15 cellular contexts compared by ENCODE assay signal in the genomic region with DNA sequence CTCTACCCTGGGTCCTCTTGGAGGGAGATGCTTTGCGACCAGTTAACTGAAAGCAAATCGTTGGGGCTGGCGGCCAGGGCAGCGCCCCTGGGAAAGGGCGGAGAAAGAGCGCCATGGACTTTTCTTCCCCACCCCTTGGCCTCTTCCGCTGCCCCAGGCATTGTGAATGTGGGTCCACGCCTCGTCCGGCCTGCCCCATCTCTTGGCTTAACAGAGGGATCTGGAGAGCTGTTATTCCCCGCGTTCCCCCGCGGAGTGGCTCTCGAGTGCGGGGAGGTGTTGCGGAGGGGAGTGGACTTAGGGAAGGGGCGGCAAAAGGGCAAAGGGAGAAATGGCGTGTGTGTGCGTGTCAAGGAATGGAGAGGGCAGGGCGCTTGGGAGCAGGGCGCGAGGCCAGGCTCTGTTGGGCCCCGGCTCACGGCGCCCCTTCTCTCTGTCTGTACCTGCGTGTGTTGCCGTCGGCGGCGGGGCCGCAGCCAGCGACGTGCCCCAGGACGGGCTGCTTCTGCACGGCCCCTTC. TPM values are rescaled to one million over a fixed set of nuclear protein-coding genes. Genes with fewer than 3 reads are reported as not detected.
DNase-seq lines count a peak whose midpoint lies in the region; ATAC-seq, FAIRE-seq and TF ChIP-seq lines count a peak whose summit lies in the region.
"Had no signal": no experiment of that assay in that cellular context is flagged by ENCODE, and none has a peak within 500 bp of the region (broad histone marks: within the 10 kb centered on the region; RNA-seq: fewer than 3 reads in every experiment).

No MANE protein-coding gene starts in this region.

- peak overlapping the region; percentile 41 for H3K4me2 ChIP-seq in keratinocyte (ENCODE audit: control insufficient read depth, extremely low read depth, insufficient read depth, low read depth, low read length)

- no peak overlapping the region for H3K9ac ChIP-seq in keratinocyte (ENCODE audit: control insufficient read depth, extremely low read depth, insufficient read depth, low read length)

- H3K4me1 Mint-ChIP-seq in T-helper 2 cell treated with Interferon-gamma antibody and Interleukin-4, amounts not matched to agents 5 μg/mL and 100 μg/mL, for 36 hours (ENCODE audit: low read depth): peaks cover 8% of the 10 kb centered on the region
- H3K4me1 Mint-ChIP-seq in WTC11: peaks cover 35% of the 10 kb centered on the region
- peaks cover 6% of the 10 kb centered on the region for H3K4me1 Mint-ChIP-seq in stimulated activated memory B cell treated with anti-CD40 and anti-IgM and Interleukin-4, amounts not matched to agents 10 μg/mL and 1 μg/mL and 100 μg/mL, for 72 hours

- in situ Hi-C loops in GM13976 (cut with MboI; ENCODE audit: low sequenced_read_pairs, unreplicated experiment): no loop called here

- H3K4me3 Mint-ChIP-seq in T-helper 2 cell treated with Interferon-gamma antibody and Interleukin-4, amounts not matched to agents 5 μg/mL and 100 μg/mL, for 36 hours: no peak overlapping the region
- H3K4me3 Mint-ChIP-seq in WTC11: peak overlapping the region; percentile 72
- H3K4me3 Mint-ChIP-seq in stimulated activated memory B cell treated with anti-CD40 and anti-IgM and Interleukin-4, amounts not matched to agents 10 μg/mL and 1 μg/mL and 100 μg/mL, for 72 hours: no peak overlapping the region

- FAIRE-seq in keratinocyte (lab: Jason Lieb, UNC): no peak

- no peak overlapping the region for H3K27ac ChIP-seq in keratinocyte (ENCODE audit: control insufficient read depth, insufficient read depth, low read length)
- H3K27ac ChIP-seq: cardiac muscle cell, esophagus muscularis mucosa had no signal

- peaks cover 63% of the 10 kb centered on the region for H3K27me3 Mint-ChIP-seq in T-helper 2 cell treated with Interferon-gamma antibody and Interleukin-4, amounts not matched to agents 5 μg/mL and 100 μg/mL, for 36 hours (ENCODE audit: low read depth)
- H3K27me3 Mint-ChIP-seq in WTC11 (ENCODE audit: low read depth): no peaks in the 10 kb centered on the region
- H3K27me3 Mint-ChIP-seq in stimulated activated memory B cell treated with anti-CD40 and anti-IgM and Interleukin-4, amounts not matched to agents 10 μg/mL and 1 μg/mL and 100 μg/mL, for 72 hours: peaks cover 67% of the 10 kb centered on the region

- no peaks in the 10 kb centered on the region for H3K79me2 ChIP-seq in keratinocyte (ENCODE audit: control insufficient read depth, insufficient read depth, low read length)

- no peak overlapping the region for H2AFZ ChIP-seq in keratinocyte (ENCODE audit: control insufficient read depth, low read length)

- CTCF ChIA-PET in WTC11 (lab: Charles Lee): interaction anchor here (0.6 to 8.3 kb wide), 12 partner anchors 9 to 288 kb away, joined by 3 to 113 read pairs (median 8); partner anchors contain the start of gene SPR

- H3K9me1 ChIP-seq in keratinocyte (ENCODE audit: control insufficient read depth, extremely low read depth, insufficient read depth, low read length): no peaks in the 10 kb centered on the region

- POLR2A ChIA-PET in WTC11 (lab: Charles Lee): interaction anchor here (1.0 to 1.8 kb wide), 3 partner anchors 30 to 50 kb away, joined by 3 to 5 read pairs (median 3); no protein-coding TSS in a partner anchor

- dilution Hi-C loops in keratinocyte (cut with MboI; ENCODE audit: extremely low pct_ligation_motif_present, low sequenced_read_pairs): no loop called here

- H3K27me3 ChIP-seq in keratinocyte (ENCODE audit: control insufficient read depth, extremely low read depth, insufficient read depth, low read length): peaks cover 100% of the 10 kb centered on the region

- H3K36me3 Mint-ChIP-seq in T-helper 2 cell treated with Interferon-gamma antibody and Interleukin-4, amounts not matched to agents 5 μg/mL and 100 μg/mL, for 36 hours (ENCODE audit: low read depth): no peaks in the 10 kb centered on the region
- peaks cover 6% of the 10 kb centered on the region for H3K36me3 Mint-ChIP-seq in WTC11
- no peaks in the 10 kb centered on the region for H3K36me3 Mint-ChIP-seq in stimulated activated memory B cell treated with anti-CD40 and anti-IgM and Interleukin-4, amounts not matched to agents 10 μg/mL and 1 μg/mL and 100 μg/mL, for 72 hours

- peaks cover 10% of the 10 kb centered on the region for H3K4me1 ChIP-seq in keratinocyte (ENCODE audit: control insufficient read depth, extremely low read depth, insufficient read depth, low read length)

- peak overlapping the region; percentile 46 for H3K27ac Mint-ChIP-seq in T-helper 2 cell treated with Interferon-gamma antibody and Interleukin-4, amounts not matched to agents 5 μg/mL and 100 μg/mL, for 36 hours
- no peak overlapping the region for H3K27ac Mint-ChIP-seq in WTC11
- no peak overlapping the region for H3K27ac Mint-ChIP-seq in stimulated activated memory B cell treated with anti-CD40 and anti-IgM and Interleukin-4, amounts not matched to agents 10 μg/mL and 1 μg/mL and 100 μg/mL, for 72 hours

- TF ChIP-seq CTCF in WTC11 (IDR thresholded peaks at IDR 0.05) (no peak), keratinocyte (optimal IDR thresholded peaks at IDR 0.05 in 1 of 3, IDR thresholded peaks at IDR 0.05 in 1 of 3, conservative IDR thresholded peaks at IDR 0.05 in 1 of 3; ENCODE audit: extremely low read depth in 1 of 3, insufficient read depth in 2 of 3, low read length in 3 of 3) (no peak), GM13976 (IDR thresholded peaks at IDR 0.05; ENCODE audit: borderline replicate concordance, control extremely low read depth, extremely low read depth, insufficient read depth, missing control alignments) (no peak)

- H4K20me1 ChIP-seq in keratinocyte (ENCODE audit: control insufficient read depth, extremely low read depth, insufficient read depth, low read length): peaks cover 10% of the 10 kb centered on the region

- H3K9me3 Mint-ChIP-seq in T-helper 2 cell treated with Interferon-gamma antibody and Interleukin-4, amounts not matched to agents 5 μg/mL and 100 μg/mL, for 36 hours: no peaks in the 10 kb centered on the region
- H3K9me3 Mint-ChIP-seq in WTC11: no peaks in the 10 kb centered on the region
- no peaks in the 10 kb centered on the region for H3K9me3 Mint-ChIP-seq in stimulated activated memory B cell treated with anti-CD40 and anti-IgM and Interleukin-4, amounts not matched to agents 10 μg/mL and 1 μg/mL and 100 μg/mL, for 72 hours

- no peak for DNase-seq in T-helper 2 cell treated with Interferon-gamma antibody and Interleukin-4, amounts not matched to agents 5 μg/mL and 100 μg/mL, for 36 hours (ENCODE audit: low spot score)
- DNase-seq in T-helper 2 cell (no peak), WTC11 (ENCODE audit: low spot score) (peak; percentile 48), keratinocyte (ENCODE audit: low read depth, low spot score) (no peak), GM13976 (ENCODE audit: low spot score) (no peak)
- no peak for DNase-seq in activated effector memory CD4-positive, alpha-beta T cell treated with Interleukin-2 at 50 U/mL for 16 hours
- no peak for DNase-seq in stimulated activated CD4-positive, alpha-beta T cell treated with anti-CD3 and anti-CD28 coated beads, Interleukin-2, amount 100 ng/mL, for 48 hours
- DNase-seq: ACHN, MM.1S, NCI-H345 had no signal

- H3K4me3 ChIP-seq in keratinocyte (ENCODE audit: control insufficient read depth in 2 of 3, extremely low read depth in 1 of 3, insufficient read depth in 2 of 3, low read depth in 1 of 3, low read length in 3 of 3): no peak overlapping the region
- H3K4me3 ChIP-seq: cardiac muscle cell had no signal

- ATAC-seq in WTC11: peak; percentile 15
- ATAC-seq in stimulated activated memory B cell treated with anti-CD40 and anti-IgM and Interleukin-4, amounts not matched to agents 10 μg/mL and 1 μg/mL and 100 μg/mL, for 72 hours: peak; percentile 46

- H3K36me3 ChIP-seq in keratinocyte (ENCODE audit: control insufficient read depth in 2 of 2, extremely low read depth in 1 of 2, insufficient read depth in 2 of 2, low read length in 2 of 2): no peaks in the 10 kb centered on the region
- H3K36me3 ChIP-seq: cardiac muscle cell, esophagus muscularis mucosa had no signal

- no peaks in the 10 kb centered on the region for H3K9me3 ChIP-seq in keratinocyte (ENCODE audit: control insufficient read depth, low read depth, low read length)
- H3K9me3 ChIP-seq: esophagus muscularis mucosa had no signal

TF ChIP-seq in WTC11, 78 proteins besides CTCF, POLR2A, EP300 and RAD21 (continues in another document):
- TF ChIP-seq FOXP1 (CRISPR knock-in tag; IDR thresholded peaks at IDR 0.05; ENCODE audit: borderline replicate concordance) (peak; percentile 92; the same call in 1 of the 2 replicates), GTF2I (CRISPR knock-in tag; conservative IDR thresholded peaks at IDR 0.05) (no peak)

RNA-seq across cellular contexts. Expression of gene EMX1, which starts 6.6 kb away (rescaled TPM):
- total RNA-seq in WTC11 (2021): 3.6 to 4.4 TPM (median 3.8 TPM) in 3 replicates
- polyA plus RNA-seq in keratinocyte: not detected in 3 replicates
- polyA plus RNA-seq in keratinocyte (2011; ENCODE audit: low read depth): not detected
- not detected in 2 replicates for polyA plus RNA-seq in keratinocyte (2011; cell fraction: cytosol; rRNA removed)
- not detected in 2 replicates for polyA plus RNA-seq in keratinocyte (2011; cell fraction: nucleus; rRNA removed)
- polyA plus RNA-seq in keratinocyte (2012; ENCODE audit: low replicate concordance): 0.06 TPM in 1 of 2 replicates, not detected in the other
- polyA minus RNA-seq in keratinocyte: not detected in 3 replicates
- polyA minus RNA-seq in keratinocyte (2011; cell fraction: cytosol; rRNA and poly(A)+ RNA removed): not detected
- polyA minus RNA-seq in keratinocyte (2011; cell fraction: nucleus; rRNA and poly(A)+ RNA removed): not detected in 2 replicates
- total RNA-seq: esophagus muscularis mucosa, posterior vena cava, subcutaneous adipose tissue had no signal
- polyA plus RNA-seq: cardiac muscle cell had no signal

RNA-seq across cellular contexts. Expression of gene SPR, which starts 36.7 kb away (rescaled TPM):
- 9.4 to 13.2 TPM (median 13.0 TPM) in 3 replicates for total RNA-seq in WTC11 (2021)
- polyA plus RNA-seq in keratinocyte: 25.1 to 33.9 TPM (median 26.0 TPM) in 3 replicates
- 9.1 TPM for polyA plus RNA-seq in keratinocyte (2011; ENCODE audit: low read depth)
- 27.6 and 36.6 TPM in 2 replicates for polyA plus RNA-seq in keratinocyte (2011; cell fraction: cytosol; rRNA removed)
- 16.2 and 16.4 TPM in 2 replicates for polyA plus RNA-seq in keratinocyte (2011; cell fraction: nucleus; rRNA removed)
- polyA plus RNA-seq in keratinocyte (2012; ENCODE audit: low replicate concordance): 18.2 and 37.1 TPM in 2 replicates
- 11.7 to 13.8 TPM (median 12.2 TPM) in 3 replicates for polyA minus RNA-seq in keratinocyte
- 16.5 TPM for polyA minus RNA-seq in keratinocyte (2011; cell fraction: cytosol; rRNA and poly(A)+ RNA removed)
- 4.0 and 4.5 TPM in 2 replicates for polyA minus RNA-seq in keratinocyte (2011; cell fraction: nucleus; rRNA and poly(A)+ RNA removed)
